Comparison of ENCODE assay signal across 21 cellular contexts in genomic region chr10:75616874-75617478, GRCh38.
"Had no signal": no experiment of that assay in that cellular context is flagged by ENCODE, and none has a peak within 500 bp of the region (broad histone marks: within the 10 kb centered on the region; RNA-seq: fewer than 3 reads in every experiment).

No MANE protein-coding gene starts in this region.

- H3K4me3 ChIP-seq: breast epithelium, colonic mucosa, left ventricle myocardium inferior, prostate gland, spleen, thoracic aorta had no signal

- H3K27me3 ChIP-seq: breast epithelium, colonic mucosa, spleen had no signal

- H3K36me3 ChIP-seq: breast epithelium, colonic mucosa, left ventricle myocardium inferior, prostate gland, spleen, thoracic aorta had no signal

- H3K9me3 ChIP-seq: breast epithelium, colonic mucosa, left ventricle myocardium inferior, prostate gland, spleen, thoracic aorta had no signal

- DNase-seq: activated B cell treated with CpG ODN at 0.5 μM for 24 hours; activated CD4-positive, alpha-beta T cell treated with anti-CD3 and anti-CD28 coated beads for 36 hours; activated CD4-positive, alpha-beta T cell treated with anti-CD3 and anti-CD28 coated beads, Interleukin-2, amount 50 U/mL, for 4 hours; activated CD8-positive, alpha-beta memory T cell treated with anti-CD3 and anti-CD28 coated beads for 24 hours; activated CD8-positive, alpha-beta memory T cell treated with anti-CD3 and anti-CD28 coated beads, Interleukin-2, amount 50 U/mL, for 4 hours; activated naive CD4-positive, alpha-beta T cell; activated naive CD8-positive, alpha-beta T cell treated with anti-CD3 and anti-CD28 coated beads for 36 hours; activated T-cell treated with anti-CD3 and anti-CD28 coated beads, Interleukin-2, amount 50 U/mL, for 24 hours; colonic mucosa; foreskin fibroblast; kidney; left ventricle myocardium inferior; mammary epithelial cell; natural killer cell; spleen; stimulated activated CD4-positive, alpha-beta T cell treated with anti-CD3 and anti-CD28 coated beads, Interleukin-4, amount 100 ng/mL, for 1 hour; stimulated activated naive CD4-positive, alpha-beta T cell treated with Interleukin-2 at 50 U/mL for 16 hours; T-cell had no signal

- H3K4me1 ChIP-seq: breast epithelium, colonic mucosa, prostate gland had no signal

- H3K27ac ChIP-seq: breast epithelium, colonic mucosa, prostate gland, spleen, thoracic aorta had no signal

- ATAC-seq: activated CD4-positive, alpha-beta T cell treated with anti-CD3 and anti-CD28 coated beads for 36 hours; natural killer cell; T-cell had no signal
